Comparison of ENCODE assay signal across 21 cellular contexts in the genomic region with DNA sequence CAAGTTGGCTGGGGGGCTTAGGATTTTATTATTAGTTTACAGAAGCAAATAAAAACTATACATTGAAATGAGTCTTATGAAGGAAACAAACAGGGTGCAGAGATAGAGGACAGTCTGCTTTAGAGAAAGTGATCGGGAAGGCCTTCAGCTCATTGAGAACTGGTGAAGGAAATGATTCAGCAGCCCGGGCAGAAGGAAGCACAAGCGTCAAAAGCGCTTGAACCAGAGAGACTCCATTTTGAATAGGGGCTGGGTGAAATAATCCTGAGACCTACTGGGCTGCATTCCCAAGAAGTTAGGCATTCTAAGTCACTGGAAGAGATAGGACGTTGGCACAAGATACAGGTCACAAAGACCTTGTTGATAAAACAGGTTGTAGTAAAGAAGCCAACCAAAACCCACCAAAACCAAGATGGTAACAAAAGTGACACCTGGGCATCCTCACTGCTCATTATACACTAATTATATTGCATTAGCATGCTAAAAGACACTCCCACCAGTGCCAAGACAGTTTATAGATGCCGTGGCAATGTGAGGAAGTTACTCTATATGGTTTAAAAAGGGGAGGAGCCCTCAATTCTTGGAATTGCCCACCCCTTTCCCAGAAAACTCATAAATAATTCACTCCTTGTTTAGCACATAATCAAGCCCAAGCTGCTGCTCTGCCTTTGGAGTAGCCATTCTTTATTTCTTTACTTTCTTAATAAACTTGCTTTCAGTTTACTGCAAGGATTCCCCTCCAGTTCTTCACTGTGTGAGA.
DNase-seq lines count a peak whose midpoint lies in the region; ATAC-seq, FAIRE-seq and TF ChIP-seq lines count a peak whose summit lies in the region.
"Had no signal": no experiment of that assay in that cellular context is flagged by ENCODE, and none has a peak within 500 bp of the region (broad histone marks: within the 10 kb centered on the region; RNA-seq: fewer than 3 reads in every experiment).

No MANE protein-coding gene starts in this region.

- no peak overlapping the region for H2BK5ac ChIP-seq in trophoblast cell (ENCODE audit: low read depth, low read length, poor library complexity)

- H3K27me3 Mint-ChIP-seq in T-helper 2 cell treated with Interferon-gamma antibody and Interleukin-4, amounts not matched to agents 5 μg/mL and 100 μg/mL, for 36 hours (ENCODE audit: low read depth) = peaks cover 11% of the 10 kb centered on the region
- H3K27me3 Mint-ChIP-seq in CD4-positive, alpha-beta T cell = peaks cover 5% of the 10 kb centered on the region
- H3K27me3 Mint-ChIP-seq in activated T-helper 17 cell treated with anti-CD3 and anti-CD28 coated beads, Interleukin-2, amount 50 U/mL, for 72 hours = peaks cover 9% of the 10 kb centered on the region

- no peaks in the 10 kb centered on the region for H3K9me3 Mint-ChIP-seq in T-helper 2 cell treated with Interferon-gamma antibody and Interleukin-4, amounts not matched to agents 5 μg/mL and 100 μg/mL, for 36 hours
- H3K9me3 Mint-ChIP-seq in CD4-positive, alpha-beta T cell = no peaks in the 10 kb centered on the region
- no peaks in the 10 kb centered on the region for H3K9me3 Mint-ChIP-seq in activated T-helper 17 cell treated with anti-CD3 and anti-CD28 coated beads, Interleukin-2, amount 50 U/mL, for 72 hours

- peak overlapping the region; percentile 85 for H2AFZ ChIP-seq in HepG2 (ENCODE audit: low read length)
- no peak overlapping the region for H2AFZ ChIP-seq in trophoblast cell (ENCODE audit: insufficient read depth, low read length, poor library complexity)

- whole genome bisulfite sequencing in HepG2 (ENCODE audit: low lambda C conversion rate) = 52% methylated on average over 6 of the region's 6 CpGs
- no CpG with 5 or more reads among the region's 6 CpGs for WGBS in trophoblast cell (ENCODE audit: extremely low coverage, insufficient coverage, insufficient read length)
- WGBS in ovary, 3 donors = 73 to 76% (median 75%) methylated on average over 6 of the region's 6 CpGs

- peaks cover 10% of the 10 kb centered on the region for H3K4me1 Mint-ChIP-seq in T-helper 2 cell treated with Interferon-gamma antibody and Interleukin-4, amounts not matched to agents 5 μg/mL and 100 μg/mL, for 36 hours (ENCODE audit: low read depth)
- peaks cover 19% of the 10 kb centered on the region for H3K4me1 Mint-ChIP-seq in CD4-positive, alpha-beta T cell (ENCODE audit: low read depth)
- H3K4me1 Mint-ChIP-seq in activated T-helper 17 cell treated with anti-CD3 and anti-CD28 coated beads, Interleukin-2, amount 50 U/mL, for 72 hours = peaks cover 6% of the 10 kb centered on the region

- no peak overlapping the region for H3K4me3 ChIP-seq in HepG2 (replicated peaks in 1 of 3; ENCODE audit: insufficient read depth in 1 of 3, low read depth in 2 of 3, low read length in 3 of 3)
- H3K4me3 ChIP-seq in MG63 = no peak overlapping the region
- H3K4me3 ChIP-seq in trophoblast cell (ENCODE audit: low read depth, low read length) = no peak overlapping the region
- no peak overlapping the region for H3K4me3 ChIP-seq in ovary
- H3K4me3 ChIP-seq: BLaER1, Peyer's patch had no signal

- FAIRE-seq in HepG2 (lab: Jason Lieb, UNC) = no peak
- FAIRE-seq: A204.1, GM19239 had no signal

- H3K79me2 ChIP-seq in HepG2 (ENCODE audit: insufficient read depth, low read length) = no peaks in the 10 kb centered on the region
- H3K79me2 ChIP-seq in trophoblast cell (ENCODE audit: control insufficient read depth, insufficient read depth, low read length, poor library complexity) = no peaks in the 10 kb centered on the region

- ATAC-seq in CD4-positive, alpha-beta T cell (ENCODE audit: poor library complexity) = no peak
- ATAC-seq in activated T-helper 17 cell treated with anti-CD3 and anti-CD28 coated beads, Interleukin-2, amount 50 U/mL, for 72 hours (replicated peaks) = no peak
- ATAC-seq in HepG2 = no peak
- ATAC-seq: Right ventricle myocardium inferior had no signal

- H3K4me1 ChIP-seq in HepG2 (ENCODE audit: insufficient read depth, low read length) (peaks cover 16% of the 10 kb centered on the region), trophoblast cell (ENCODE audit: control insufficient read depth in 1 of 2, insufficient read depth in 2 of 2, low read length in 2 of 2) (peaks cover 0 to 3% of the 10 kb centered on the region in 2 experiments), ovary (ENCODE audit: insufficient read depth) (no peaks in the 10 kb centered on the region)

- H4K91ac ChIP-seq in trophoblast cell (ENCODE audit: low read depth, low read length) = no peak overlapping the region

- CTCF ChIA-PET in CD4-positive, alpha-beta T cell (lab: Charles Lee) = interaction anchor here (1.3 kb wide), 1 partner anchor 8 kb away, joined by 5 read pairs; no protein-coding TSS in a partner anchor
- CTCF ChIA-PET in HepG2 (lab: Yijun Ruan, JAX; ENCODE audit: low intra/inter-chr PET ratio, low total read pairs) = no interaction called here

- no peaks in the 10 kb centered on the region for H3K36me3 Mint-ChIP-seq in T-helper 2 cell treated with Interferon-gamma antibody and Interleukin-4, amounts not matched to agents 5 μg/mL and 100 μg/mL, for 36 hours (ENCODE audit: low read depth)
- H3K36me3 Mint-ChIP-seq in CD4-positive, alpha-beta T cell (ENCODE audit: low read depth) = no peaks in the 10 kb centered on the region
- no peaks in the 10 kb centered on the region for H3K36me3 Mint-ChIP-seq in activated T-helper 17 cell treated with anti-CD3 and anti-CD28 coated beads, Interleukin-2, amount 50 U/mL, for 72 hours (ENCODE audit: low read depth)

- peaks cover 2% of the 10 kb centered on the region for H3K79me1 ChIP-seq in trophoblast cell (ENCODE audit: low read length)

- H3K27me3 ChIP-seq in CD4-positive, alpha-beta T cell (ENCODE audit: control insufficient read depth, insufficient read depth, low read length) = no peaks in the 10 kb centered on the region
- H3K27me3 ChIP-seq in HepG2 (ENCODE audit: control insufficient read depth in 1 of 2, insufficient read depth in 2 of 2, low read length in 2 of 2) (peaks cover 1 to 4% of the 10 kb centered on the region in 2 experiments; a peak in 2 of 5 replicates), MG63 (no peaks in the 10 kb centered on the region), trophoblast cell (ENCODE audit: insufficient read depth, low read length) (no peaks in the 10 kb centered on the region), ovary (no peaks in the 10 kb centered on the region)
- H3K27me3 ChIP-seq: BLaER1, Peyer's patch had no signal

- H3K36me3 ChIP-seq in HepG2 (replicated peaks in 1 of 2; ENCODE audit: control insufficient read depth in 1 of 2, insufficient read depth in 2 of 2, low read length in 2 of 2) (no peaks in the 10 kb centered on the region), MG63 (no peaks in the 10 kb centered on the region), trophoblast cell (ENCODE audit: control insufficient read depth in 1 of 2, insufficient read depth in 2 of 2, low read length in 2 of 2) (no peaks in the 10 kb centered on the region), ovary (no peaks in the 10 kb centered on the region)
- H3K36me3 ChIP-seq: BLaER1, Peyer's patch had no signal

- H2BK120ac ChIP-seq in trophoblast cell (ENCODE audit: insufficient read depth, low read length, poor library complexity) = no peak overlapping the region

- H3K9me3 ChIP-seq in CD4-positive, alpha-beta T cell (ENCODE audit: control insufficient read depth, low read length) = no peaks in the 10 kb centered on the region
- H3K9me3 ChIP-seq in HepG2 (ENCODE audit: low read length) (no peaks in the 10 kb centered on the region), MG63 (no peaks in the 10 kb centered on the region), trophoblast cell (ENCODE audit: insufficient read depth, low read depth, low read length) (no peaks in the 10 kb centered on the region), ovary (no peaks in the 10 kb centered on the region)
- H3K9me3 ChIP-seq: Peyer's patch had no signal

- no peak for TF ChIP-seq CTCF in CD4-positive, alpha-beta T cell (IDR thresholded peaks at IDR 0.05)
- TF ChIP-seq CTCF in HepG2 (CRISPR knock-in tag; IDR thresholded peaks at IDR 0.05) = no peak
- no peak for TF ChIP-seq CTCF in ovary (IDR thresholded peaks at IDR 0.05)

- POLR2A ChIA-PET in CD4-positive, alpha-beta T cell (lab: Charles Lee) = interaction anchor here (0.6 to 1.9 kb wide), 2 partner anchors 11 to 83 kb away, joined by 4 to 7 read pairs; partner anchors contain the start of gene MPP7
- POLR2A ChIA-PET in HepG2 (lab: Yijun Ruan, JAX) = no interaction called here

- intact Hi-C loops in CD4-positive, alpha-beta T cell (cut with DNase I, micrococcal nuclease) = loop anchor here (5.0 to 10.0 kb wide), 2 partner anchors 939 to 1011 kb away; no protein-coding TSS in a partner anchor
- intact Hi-C loops in HepG2 (cut with micrococcal nuclease; ENCODE audit: unreplicated experiment) = no loop called here
- intact Hi-C loops in ovary (cut with DNase I) = loop anchor here in 3 of 4 donors (5.0 to 10.0 kb wide), 4 partner anchors 81 to 841 kb away; partner anchors contain the start of gene MPP7 (in 1 of the 3)

- TF ChIP-seq EP300 in HepG2 (IDR thresholded peaks at IDR 0.05; ENCODE audit: low read depth in 2 of 2, low read length in 2 of 2) (no peak), HepG2 (CRISPR knock-in tag; IDR thresholded peaks at IDR 0.05; ENCODE audit: borderline replicate concordance) (no peak), ovary (IDR thresholded peaks at IDR 0.05) (no peak)

- DNase-seq in T-helper 2 cell treated with Interferon-gamma antibody and Interleukin-4, amounts not matched to agents 5 μg/mL and 100 μg/mL, for 36 hours (ENCODE audit: low spot score) = no peak
- no peak for DNase-seq in T-helper 2 cell
- no peak for DNase-seq in CD4-positive, alpha-beta T cell
- DNase-seq in HepG2 (ENCODE audit: low spot score) = no peak
- DNase-seq in MG63 = no peak
- DNase-seq in trophoblast cell = no peak
- DNase-seq in ovary = no peak
- DNase-seq: DMS153, EL, H7, IMR-90, NCI-H1048, NCI-H1436 treated with DMSO at 0.1 percent for 48 hours, NCI-H2081, NCI-H524, Peyer's patch had no signal

- no peak overlapping the region for H3K4ac ChIP-seq in trophoblast cell (ENCODE audit: low read depth, low read length)

- in situ Hi-C loops in HepG2 (cut with HindIII; ENCODE audit: extremely low pct_ligation_motif_present, low pct_unique_long_range_greater_than_20kb) = loop anchor here (25.0 kb wide), 2 partner anchors 649 to 824 kb away; partner anchors contain the start of gene MKX

- no TSS peak for BruUV-seq in HepG2 (replicated peaks; lab: Mats Ljungman, UMichigan)

- H3K9ac ChIP-seq in HepG2 (ENCODE audit: insufficient read depth, low read depth, low read length) (no peak overlapping the region), trophoblast cell (ENCODE audit: low read length) (no peak overlapping the region)
- H3K9ac ChIP-seq: BLaER1 had no signal

- H3K14ac ChIP-seq in trophoblast cell (ENCODE audit: low read length) = no peak overlapping the region

- no peaks in the 10 kb centered on the region for H4K20me1 ChIP-seq in HepG2 (ENCODE audit: insufficient read depth, low read length)
- H4K20me1 ChIP-seq: BLaER1 had no signal

- H3K23ac ChIP-seq in trophoblast cell (ENCODE audit: low read length) = no peak overlapping the region

- H3K27ac Mint-ChIP-seq in T-helper 2 cell treated with Interferon-gamma antibody and Interleukin-4, amounts not matched to agents 5 μg/mL and 100 μg/mL, for 36 hours = peak overlapping the region; percentile 28
- peak overlapping the region; percentile 38 for H3K27ac Mint-ChIP-seq in CD4-positive, alpha-beta T cell
- peak overlapping the region; percentile 3 for H3K27ac Mint-ChIP-seq in activated T-helper 17 cell treated with anti-CD3 and anti-CD28 coated beads, Interleukin-2, amount 50 U/mL, for 72 hours

- TF ChIP-seq POLR2A in HepG2 (IDR thresholded peaks at IDR 0.05; ENCODE audit: insufficient read depth in 1 of 2, low read depth in 2 of 2, low read length in 2 of 2) (no peak), ovary (IDR thresholded peaks at IDR 0.05) (no peak)

- no peak for TF ChIP-seq RAD21 in HepG2 (CRISPR knock-in tag; IDR thresholded peaks at IDR 0.05)

- no peak overlapping the region for H3K27ac ChIP-seq in CD4-positive, alpha-beta T cell (ENCODE audit: low read depth, low read length)
- H3K27ac ChIP-seq in HepG2 (ENCODE audit: extremely low read length, insufficient read depth, low read length) = no peak overlapping the region
- H3K27ac ChIP-seq in trophoblast cell (ENCODE audit: low read depth, low read length) = no peak overlapping the region
- no peak overlapping the region for H3K27ac ChIP-seq in ovary
- H3K27ac ChIP-seq: BLaER1, Peyer's patch had no signal

- no peak overlapping the region for H3K4me3 Mint-ChIP-seq in T-helper 2 cell treated with Interferon-gamma antibody and Interleukin-4, amounts not matched to agents 5 μg/mL and 100 μg/mL, for 36 hours
- no peak overlapping the region for H3K4me3 Mint-ChIP-seq in CD4-positive, alpha-beta T cell
- no peak overlapping the region for H3K4me3 Mint-ChIP-seq in activated T-helper 17 cell treated with anti-CD3 and anti-CD28 coated beads, Interleukin-2, amount 50 U/mL, for 72 hours

- no peak overlapping the region for H4K12ac ChIP-seq in trophoblast cell (ENCODE audit: low read depth, low read length)

- no peak overlapping the region for H4K8ac ChIP-seq in trophoblast cell (ENCODE audit: low read depth, low read length)

- H3K18ac ChIP-seq in trophoblast cell (ENCODE audit: low read length) = no peak overlapping the region

- H3K4me2 ChIP-seq in HepG2 (ENCODE audit: low read depth, low read length) (peak overlapping the region; percentile 67), trophoblast cell (ENCODE audit: low read length) (no peak overlapping the region)
- H3K4me2 ChIP-seq: BLaER1 had no signal

- H2AK5ac ChIP-seq in trophoblast cell (ENCODE audit: low read length) = no peak overlapping the region

- H2BK12ac ChIP-seq in trophoblast cell (ENCODE audit: low read length) = no peak overlapping the region
